In genomic region chr4:6692806-6693205, GRCh38 we compare ENCODE assay signal across 12 cellular contexts. TPM values are rescaled to one million over a fixed set of nuclear protein-coding genes. Genes with fewer than 3 reads are reported as not detected.
A peak's percentile ranks its signal among the peaks of the same experiment; 100 is the strongest.
DNase-seq lines count a peak whose midpoint lies in the region; ATAC-seq and TF ChIP-seq lines count a peak whose summit lies in the region.
"Had no signal": no experiment of that assay in that cellular context is flagged by ENCODE, and none has a peak within 500 bp of the region (broad histone marks: within the 10 kb centered on the region; RNA-seq: fewer than 3 reads in every experiment).

No MANE protein-coding gene starts in this region.

- no peaks in the 10 kb centered on the region for H3K36me3 ChIP-seq in vagina

- no peaks in the 10 kb centered on the region for H3K36me3 Mint-ChIP-seq in activated naive CD4-positive, alpha-beta T cell treated with anti-CD3 and anti-CD28 coated beads, Interleukin-2, amount 50 U/mL, for 24 hours
- H3K36me3 Mint-ChIP-seq in activated naive CD4-positive, alpha-beta T cell treated with anti-CD3 and anti-CD28 coated beads, Interleukin-2, amount 50 U/mL, for 72 hours: no peaks in the 10 kb centered on the region

- H3K9me3 ChIP-seq in vagina: no peaks in the 10 kb centered on the region

- H3K27ac Mint-ChIP-seq in activated naive CD4-positive, alpha-beta T cell treated with anti-CD3 and anti-CD28 coated beads, Interleukin-2, amount 50 U/mL, for 24 hours: peak overlapping the region; percentile 72
- peak overlapping the region; percentile 37 to 94 for H3K27ac Mint-ChIP-seq in activated naive CD4-positive, alpha-beta T cell treated with anti-CD3 and anti-CD28 coated beads, Interleukin-2, amount 50 U/mL, for 72 hours

- no peaks in the 10 kb centered on the region for H3K9me3 Mint-ChIP-seq in activated naive CD4-positive, alpha-beta T cell treated with anti-CD3 and anti-CD28 coated beads, Interleukin-2, amount 50 U/mL, for 24 hours
- no peaks in the 10 kb centered on the region for H3K9me3 Mint-ChIP-seq in activated naive CD4-positive, alpha-beta T cell treated with anti-CD3 and anti-CD28 coated beads, Interleukin-2, amount 50 U/mL, for 72 hours

- H3K4me1 Mint-ChIP-seq in activated naive CD4-positive, alpha-beta T cell treated with anti-CD3 and anti-CD28 coated beads, Interleukin-2, amount 50 U/mL, for 24 hours: peaks cover 88% of the 10 kb centered on the region

- no peak overlapping the region for H3K4me3 Mint-ChIP-seq in activated naive CD4-positive, alpha-beta T cell treated with anti-CD3 and anti-CD28 coated beads, Interleukin-2, amount 50 U/mL, for 24 hours

- H3K4me3 ChIP-seq in vagina: no peak overlapping the region

- no peak for TF ChIP-seq CTCF in vagina (IDR thresholded peaks at IDR 0.05)

- no peaks in the 10 kb centered on the region for H3K27me3 Mint-ChIP-seq in activated naive CD4-positive, alpha-beta T cell treated with anti-CD3 and anti-CD28 coated beads, Interleukin-2, amount 50 U/mL, for 24 hours

- no peak for TF ChIP-seq POLR2A in vagina (IDR thresholded peaks at IDR 0.05)

- H3K27me3 ChIP-seq in vagina: no peaks in the 10 kb centered on the region

- ATAC-seq in activated naive CD4-positive, alpha-beta T cell treated with anti-CD3 and anti-CD28 coated beads, Interleukin-2, amount 50 U/mL, for 72 hours: no peak
- ATAC-seq in HG02798 (IDR thresholded peaks at IDR 0.05; ENCODE audit: poor library complexity, unreplicated experiment) (no peak), HG03457 (IDR thresholded peaks at IDR 0.05; ENCODE audit: unreplicated experiment) (no peak)

- no peak for DNase-seq in activated naive CD4-positive, alpha-beta T cell (lab: John Stamatoyannopoulos, UW)
- no peak for DNase-seq in activated naive CD4-positive, alpha-beta T cell treated with anti-CD3 and anti-CD28 coated beads, Interleukin-2, amount 50 U/mL, for 72 hours (ENCODE audit: low spot score in 2 of 2)
- DNase-seq in left kidney (ENCODE audit: low read depth, low spot score) (peak; percentile 84), vagina (ENCODE audit: extremely low spot score in 2 of 2) (no peak), SW 1271 (lab: John Stamatoyannopoulos, UW) (no peak)
- DNase-seq: central memory CD4-positive, alpha-beta T cell; hypothalamus; NCI-H1694 treated with DMSO at 0.1 percent for 48 hours had no signal

- H3K4me1 ChIP-seq in vagina: peaks cover 72% of the 10 kb centered on the region

- intact Hi-C loops in vagina (cut with DNase I): no loop called here

- H3K27ac ChIP-seq in vagina: peak overlapping the region; percentile 67

RNA-seq across cellular contexts. Expression of gene S100P, which starts 0.9 kb away (rescaled TPM):
- total RNA-seq in activated naive CD4-positive, alpha-beta T cell treated with anti-CD3 and anti-CD28 coated beads, Interleukin-2, amount 50 U/mL, for 72 hours: 1 to 10 TPM in 1 of 2 donors, not detected in 1; 1.7 TPM
- total RNA-seq in vagina: 18.2 TPM
- total RNA-seq: myocyte had no signal

RNA-seq across cellular contexts. Expression of gene MRFAP1L1, which starts 16.9 kb away (rescaled TPM):
- 10 to 100 TPM; 23.1 to 40.5 TPM for total RNA-seq in activated naive CD4-positive, alpha-beta T cell treated with anti-CD3 and anti-CD28 coated beads, Interleukin-2, amount 50 U/mL, for 72 hours
- total RNA-seq in vagina: 73.9 TPM

RNA-seq across cellular contexts. Expression of gene BLOC1S4, which starts 23.2 kb away (rescaled TPM):
- 10 to 100 TPM in 1 of 2 donors, 1 to 10 TPM in 1; 7.2 to 15.9 TPM for total RNA-seq in activated naive CD4-positive, alpha-beta T cell treated with anti-CD3 and anti-CD28 coated beads, Interleukin-2, amount 50 U/mL, for 72 hours
- total RNA-seq in vagina: 34.9 TPM

RNA-seq across cellular contexts. Expression of gene MRFAP1, which starts 52.3 kb away (rescaled TPM):
- 100 to 1,000 TPM in 1 of 2 donors, 10 to 100 TPM in 1; 72.7 to 114 TPM for total RNA-seq in activated naive CD4-positive, alpha-beta T cell treated with anti-CD3 and anti-CD28 coated beads, Interleukin-2, amount 50 U/mL, for 72 hours
- 166 TPM for total RNA-seq in vagina
